15 cellular contexts compared by ENCODE assay signal in the genomic region with DNA sequence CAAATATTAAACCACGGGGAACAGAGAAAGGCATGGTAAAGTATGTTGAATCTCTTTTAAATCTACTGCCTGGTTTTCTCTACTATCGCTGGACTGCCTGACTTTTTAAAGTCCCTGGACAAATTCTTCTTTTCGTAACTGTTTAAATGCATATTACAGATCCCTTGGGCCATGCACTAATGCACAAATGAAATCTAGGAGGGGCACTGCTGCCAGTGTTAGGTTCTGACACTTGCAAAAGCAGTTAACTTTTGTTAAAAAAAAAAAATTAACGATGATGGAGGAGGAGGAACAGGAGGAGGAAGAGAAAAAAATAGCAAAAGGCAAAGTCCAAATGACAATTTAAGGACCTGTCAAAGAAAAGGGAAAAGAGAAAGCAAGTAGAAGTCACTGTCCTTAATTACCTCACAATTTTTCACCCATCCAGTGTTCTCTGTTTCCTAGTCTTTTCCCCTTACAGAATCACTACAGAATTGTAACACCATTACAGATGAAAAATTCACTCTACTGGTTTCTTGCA.
DNase-seq lines count a peak whose midpoint lies in the region; ATAC-seq and TF ChIP-seq lines count a peak whose summit lies in the region.
"Had no signal": no experiment of that assay in that cellular context is flagged by ENCODE, and none has a peak within 500 bp of the region (broad histone marks: within the 10 kb centered on the region; RNA-seq: fewer than 3 reads in every experiment).

No MANE protein-coding gene starts in this region.

- H3K4me1 ChIP-seq in CD4-positive, CD25-positive, alpha-beta regulatory T cell (ENCODE audit: control insufficient read depth, insufficient read depth, low read length, poor library complexity, severe bottlenecking): peaks cover 50% of the 10 kb centered on the region
- H3K4me1 ChIP-seq in psoas muscle: peaks cover 57% of the 10 kb centered on the region
- H3K4me1 ChIP-seq: colonic mucosa had no signal

- no peak overlapping the region for H3K4me3 ChIP-seq in CD4-positive, CD25-positive, alpha-beta regulatory T cell (ENCODE audit: low read depth, low read length)
- H3K4me3 ChIP-seq in psoas muscle: no peak overlapping the region
- H3K4me3 ChIP-seq: colonic mucosa had no signal

- no peak for TF ChIP-seq CTCF in psoas muscle (IDR thresholded peaks at IDR 0.05)

- H3K4me1 Mint-ChIP-seq in CD4-positive, CD25-positive, alpha-beta regulatory T cell: peaks cover 43 to 93% (median 55%) of the 10 kb centered on the region in 4 donors
- H3K4me1 Mint-ChIP-seq in IgD-negative memory B cell: peaks cover 59 to 80% (median 64%) of the 10 kb centered on the region in 3 donors
- H3K4me1 Mint-ChIP-seq in activated T-helper 2 cell treated with anti-CD3 and anti-CD28 coated beads, Interferon-gamma antibody, Interleukin-2, Interleukin-4, amounts not matched to agents 10 μg/mL and 5 μg/mL and 100 μg/mL, durations not matched to agents 14 hours and 24 hours and 36 hours (ENCODE audit: low read depth): peaks cover 41% of the 10 kb centered on the region

- H3K27me3 ChIP-seq in CD4-positive, CD25-positive, alpha-beta regulatory T cell (ENCODE audit: control insufficient read depth, insufficient read depth, low read length): no peaks in the 10 kb centered on the region
- no peaks in the 10 kb centered on the region for H3K27me3 ChIP-seq in psoas muscle (ENCODE audit: insufficient read depth in 3 of 3, low read length in 2 of 3)
- H3K27me3 ChIP-seq: colonic mucosa had no signal

- no peaks in the 10 kb centered on the region for H3K9me3 ChIP-seq in CD4-positive, CD25-positive, alpha-beta regulatory T cell (ENCODE audit: control insufficient read depth in 2 of 2, low read length in 2 of 2)
- no peaks in the 10 kb centered on the region for H3K9me3 ChIP-seq in psoas muscle
- H3K9me3 ChIP-seq: colonic mucosa had no signal

- DNase-seq in CD4-positive, CD25-positive, alpha-beta regulatory T cell: no peak
- DNase-seq in psoas muscle (no peak), DMS153 treated with DMSO at 0.1 percent for 48 hours (lab: John Stamatoyannopoulos, UW; ENCODE audit: unreplicated experiment) (no peak), NCI-H1694 treated with DMSO at 0.1 percent for 48 hours (lab: John Stamatoyannopoulos, UW) (no peak)
- DNase-seq in activated T-helper 2 cell treated with anti-CD3 and anti-CD28 coated beads, Interferon-gamma antibody, Interleukin-2, Interleukin-4, amounts not matched to agents 10 μg/mL and 5 μg/mL and 100 μg/mL, durations not matched to agents 14 hours and 24 hours and 36 hours (ENCODE audit: low spot score): no peak
- DNase-seq: activated naive CD4-positive, alpha-beta T cell treated with anti-CD3 and anti-CD28 coated beads, Interleukin-2, amount 50 U/mL, for 16 hours; colonic mucosa; NCI-H146; NCI-H526; stimulated activated CD4-positive, alpha-beta T cell treated with anti-CD3 and anti-CD28 coated beads, Interleukin-1b, Interleukin-23, amount 100 ng/mL, for 48 hours had no signal

- peak overlapping the region; percentile 35 for H3K27ac ChIP-seq in CD4-positive, CD25-positive, alpha-beta regulatory T cell (ENCODE audit: insufficient read depth, low read length, poor library complexity, severe bottlenecking)
- peak overlapping the region; percentile 43 for H3K27ac ChIP-seq in cingulate gyrus (ENCODE audit: low read depth, low read length)
- H3K27ac ChIP-seq in psoas muscle: peak overlapping the region; percentile 66
- H3K27ac ChIP-seq: C4-2B, colonic mucosa had no signal

- no peaks in the 10 kb centered on the region for H3K36me3 ChIP-seq in CD4-positive, CD25-positive, alpha-beta regulatory T cell (ENCODE audit: control insufficient read depth, insufficient read depth, low read length)
- H3K36me3 ChIP-seq in psoas muscle (ENCODE audit: insufficient read depth in 1 of 2, low read depth in 1 of 2): no peaks in the 10 kb centered on the region
- H3K36me3 ChIP-seq: colonic mucosa had no signal

- ATAC-seq in CD4-positive, CD25-positive, alpha-beta regulatory T cell (ENCODE audit: low read depth in 2 of 2): no peak
- no peak for ATAC-seq in psoas muscle
- ATAC-seq in HG02571 (IDR thresholded peaks at IDR 0.05; ENCODE audit: unreplicated experiment): no peak

- peaks cover 20% of the 10 kb centered on the region for H3K36me3 Mint-ChIP-seq in CD4-positive, CD25-positive, alpha-beta regulatory T cell
- H3K36me3 Mint-ChIP-seq in IgD-negative memory B cell: peaks cover 7% of the 10 kb centered on the region
- peaks cover 32% of the 10 kb centered on the region for H3K36me3 Mint-ChIP-seq in activated T-helper 2 cell treated with anti-CD3 and anti-CD28 coated beads, Interferon-gamma antibody, Interleukin-2, Interleukin-4, amounts not matched to agents 10 μg/mL and 5 μg/mL and 100 μg/mL, durations not matched to agents 14 hours and 24 hours and 36 hours (ENCODE audit: low read depth)

- no peaks in the 10 kb centered on the region for H3K27me3 Mint-ChIP-seq in CD4-positive, CD25-positive, alpha-beta regulatory T cell
- H3K27me3 Mint-ChIP-seq in IgD-negative memory B cell: no peaks in the 10 kb centered on the region
- H3K27me3 Mint-ChIP-seq in activated T-helper 2 cell treated with anti-CD3 and anti-CD28 coated beads, Interferon-gamma antibody, Interleukin-2, Interleukin-4, amounts not matched to agents 10 μg/mL and 5 μg/mL and 100 μg/mL, durations not matched to agents 14 hours and 24 hours and 36 hours (ENCODE audit: low read depth): no peaks in the 10 kb centered on the region
- H3K27me3 Mint-ChIP-seq: progenitor cell of endocrine pancreas had no signal

- peak overlapping the region in 1 of 4 donors; percentile 62 for H3K4me3 Mint-ChIP-seq in CD4-positive, CD25-positive, alpha-beta regulatory T cell
- peak overlapping the region in 3 of 4 donors; percentile 65 to 83 (median 78) for H3K4me3 Mint-ChIP-seq in IgD-negative memory B cell
- H3K4me3 Mint-ChIP-seq in activated T-helper 2 cell treated with anti-CD3 and anti-CD28 coated beads, Interferon-gamma antibody, Interleukin-2, Interleukin-4, amounts not matched to agents 10 μg/mL and 5 μg/mL and 100 μg/mL, durations not matched to agents 14 hours and 24 hours and 36 hours (ENCODE audit: low read depth): no peak overlapping the region

- WGBS in psoas muscle, 3 donors: 32 to 43% (median 38%) methylated on average over 4 of the region's 4 CpGs

- no peaks in the 10 kb centered on the region for H3K9me3 Mint-ChIP-seq in CD4-positive, CD25-positive, alpha-beta regulatory T cell
- H3K9me3 Mint-ChIP-seq in IgD-negative memory B cell: no peaks in the 10 kb centered on the region
- H3K9me3 Mint-ChIP-seq in activated T-helper 2 cell treated with anti-CD3 and anti-CD28 coated beads, Interferon-gamma antibody, Interleukin-2, Interleukin-4, amounts not matched to agents 10 μg/mL and 5 μg/mL and 100 μg/mL, durations not matched to agents 14 hours and 24 hours and 36 hours: no peaks in the 10 kb centered on the region

- intact Hi-C loops in psoas muscle (cut with DNase I): no loop called here
- intact Hi-C loops in activated T-helper 2 cell treated with anti-CD3 and anti-CD28 coated beads, Interferon-gamma antibody, Interleukin-2, Interleukin-4, amounts not matched to agents 10 μg/mL and 5 μg/mL and 100 μg/mL, durations not matched to agents 14 hours and 24 hours and 36 hours (cut with micrococcal nuclease): no loop called here

- peak overlapping the region; percentile 81 to 92 (median 88) for H3K27ac Mint-ChIP-seq in CD4-positive, CD25-positive, alpha-beta regulatory T cell
- H3K27ac Mint-ChIP-seq in IgD-negative memory B cell: peak overlapping the region; percentile 94 to 100 (median 99)
- no peak overlapping the region for H3K27ac Mint-ChIP-seq in activated T-helper 2 cell treated with anti-CD3 and anti-CD28 coated beads, Interferon-gamma antibody, Interleukin-2, Interleukin-4, amounts not matched to agents 10 μg/mL and 5 μg/mL and 100 μg/mL, durations not matched to agents 14 hours and 24 hours and 36 hours
- H3K27ac Mint-ChIP-seq: progenitor cell of endocrine pancreas had no signal
